10 cellular contexts compared by ENCODE assay signal in genomic region chr16:57304169-57305061, GRCh38. TPM values are rescaled to one million over a fixed set of nuclear protein-coding genes. Genes with fewer than 3 reads are reported as not detected.
A peak's percentile ranks its signal among the peaks of the same experiment; 100 is the strongest.
DNase-seq lines count a peak whose midpoint lies in the region; ATAC-seq and TF ChIP-seq lines count a peak whose summit lies in the region.
"Had no signal": no experiment of that assay in that cellular context is flagged by ENCODE, and none has a peak within 500 bp of the region (broad histone marks: within the 10 kb centered on the region; RNA-seq: fewer than 3 reads in every experiment).

No MANE protein-coding gene starts in this region.

- H3K27me3 ChIP-seq in CD4-positive, alpha-beta T cell (ENCODE audit: control insufficient read depth, insufficient read depth, low read length), result no peaks in the 10 kb centered on the region
- no peaks in the 10 kb centered on the region for H3K27me3 ChIP-seq in PC-3 (ENCODE audit: low read length)
- no peaks in the 10 kb centered on the region for H3K27me3 ChIP-seq in parathyroid adenoma (ENCODE audit: control insufficient read depth, insufficient read depth, low read length)
- H3K27me3 ChIP-seq in effector memory CD4-positive, alpha-beta T cell (replicated peaks; ENCODE audit: control insufficient read depth, insufficient read depth, low read length, poor library complexity, severe bottlenecking), result no peaks in the 10 kb centered on the region

- intact Hi-C loops in CD4-positive, alpha-beta T cell (cut with DNase I, micrococcal nuclease), result loop anchor here in 1 of 2 experiments (5.0 kb wide), 3 partner anchors 158 to 428 kb away; partner anchors contain the start of gene POLR2C
- intact Hi-C loops in PC-3 (cut with micrococcal nuclease), result loop anchor here (1.0 to 5.0 kb wide), 3 partner anchors 37 to 112 kb away; no protein-coding TSS in a partner anchor

- H3K4me3 Mint-ChIP-seq in CD4-positive, alpha-beta T cell, result no peak overlapping the region
- H3K4me3 Mint-ChIP-seq: neural crest cell had no signal

- H3K27ac ChIP-seq in CD4-positive, alpha-beta T cell (ENCODE audit: low read depth, low read length), result no peak overlapping the region
- H3K27ac ChIP-seq in PC-3 (ENCODE audit: low read length) (peak overlapping the region; percentile 65), parathyroid adenoma (peak overlapping the region; percentile 66)
- no peak overlapping the region for H3K27ac ChIP-seq in effector memory CD4-positive, alpha-beta T cell (ENCODE audit: insufficient read depth, low read length, poor library complexity, severe bottlenecking)

- peaks cover 13% of the 10 kb centered on the region for H3K4me1 ChIP-seq in PC-3 (ENCODE audit: insufficient read depth, low read length)
- H3K4me1 ChIP-seq in parathyroid adenoma, result peaks cover 6% of the 10 kb centered on the region
- peaks cover 4% of the 10 kb centered on the region for H3K4me1 ChIP-seq in effector memory CD4-positive, alpha-beta T cell (ENCODE audit: control insufficient read depth, insufficient read depth, low read length, poor library complexity, severe bottlenecking)

- H2AFZ ChIP-seq in PC-3 (ENCODE audit: low read length), result peak overlapping the region; percentile 61
- no peak overlapping the region for H2AFZ ChIP-seq in parathyroid adenoma

- no peak for ATAC-seq in CD4-positive, alpha-beta T cell (ENCODE audit: poor library complexity)
- ATAC-seq in PC-3 (peak; percentile 0; the same call in 1 of the 2 replicates), HG02798 (IDR thresholded peaks at IDR 0.05; ENCODE audit: poor library complexity, unreplicated experiment) (no peak), omental fat pad (ENCODE audit: low FRiP score) (no peak)
- ATAC-seq: activated naive CD4-positive, alpha-beta T cell treated with anti-CD3 and anti-CD28 coated beads, Interleukin-2, amount 50 U/mL, for 72 hours had no signal

- no peaks in the 10 kb centered on the region for H3K36me3 ChIP-seq in PC-3 (ENCODE audit: low read depth, low read length)
- no peaks in the 10 kb centered on the region for H3K36me3 ChIP-seq in parathyroid adenoma (ENCODE audit: control insufficient read depth, insufficient read depth, low read length)
- no peaks in the 10 kb centered on the region for H3K36me3 ChIP-seq in effector memory CD4-positive, alpha-beta T cell (ENCODE audit: control insufficient read depth, insufficient read depth, low read length)

- CTCF ChIA-PET in CD4-positive, alpha-beta T cell (lab: Charles Lee), result interaction anchor here (1.9 kb wide), 1 partner anchor 113 kb away, joined by 6 read pairs; no protein-coding TSS in a partner anchor
- CTCF ChIA-PET in PC-3 (lab: Charles Lee), result interaction anchor here (1.0 kb wide), 1 partner anchor 73 kb away, joined by 4 read pairs; no protein-coding TSS in a partner anchor

- H3K9me3 ChIP-seq in CD4-positive, alpha-beta T cell (ENCODE audit: control insufficient read depth, low read length), result no peaks in the 10 kb centered on the region
- H3K9me3 ChIP-seq in PC-3 (ENCODE audit: low read length) (no peaks in the 10 kb centered on the region), parathyroid adenoma (ENCODE audit: control insufficient read depth, low read length) (no peaks in the 10 kb centered on the region)
- H3K9me3 ChIP-seq in effector memory CD4-positive, alpha-beta T cell (ENCODE audit: control insufficient read depth, low read length), result no peaks in the 10 kb centered on the region

- no peak overlapping the region for H3K4me3 ChIP-seq in PC-3 (ENCODE audit: low read length)
- no peak overlapping the region for H3K4me3 ChIP-seq in fibroblast of mammary gland (ENCODE audit: control insufficient read depth, low read depth, low read length)
- no peak overlapping the region for H3K4me3 ChIP-seq in parathyroid adenoma (ENCODE audit: low read depth, low read length)
- no peak overlapping the region for H3K4me3 ChIP-seq in effector memory CD4-positive, alpha-beta T cell (ENCODE audit: insufficient read depth, low read depth, low read length, poor library complexity, severe bottlenecking)

- H3K4me2 ChIP-seq in PC-3 (ENCODE audit: low read length), result peak overlapping the region; percentile 50
- no peak overlapping the region for H3K4me2 ChIP-seq in parathyroid adenoma (ENCODE audit: low read length)

- no peaks in the 10 kb centered on the region for H3K9me3 Mint-ChIP-seq in CD4-positive, alpha-beta T cell
- H3K9me3 Mint-ChIP-seq: activated naive CD4-positive, alpha-beta T cell treated with anti-CD3 and anti-CD28 coated beads, Interleukin-2, amount 50 U/mL, for 72 hours; neural crest cell had no signal

- H3K79me2 ChIP-seq in PC-3 (ENCODE audit: low read length) (no peaks in the 10 kb centered on the region), parathyroid adenoma (no peaks in the 10 kb centered on the region)

- no peaks in the 10 kb centered on the region for H3F3A ChIP-seq in PC-3 (ENCODE audit: low read length, unreplicated experiment)

- POLR2A ChIA-PET in CD4-positive, alpha-beta T cell (lab: Charles Lee), result no interaction called here
- POLR2A ChIA-PET in PC-3 (lab: Charles Lee; ENCODE audit: unreplicated experiment), result interaction anchor here (0.6 kb wide), 1 partner anchor 181 kb away, joined by 3 read pairs; no protein-coding TSS in a partner anchor

- peak overlapping the region; percentile 32 for H3K27ac Mint-ChIP-seq in CD4-positive, alpha-beta T cell
- H3K27ac Mint-ChIP-seq: activated naive CD4-positive, alpha-beta T cell treated with anti-CD3 and anti-CD28 coated beads, Interleukin-2, amount 50 U/mL, for 72 hours had no signal

- no peak for TF ChIP-seq CTCF in CD4-positive, alpha-beta T cell (IDR thresholded peaks at IDR 0.05)
- TF ChIP-seq CTCF in PC-3 (conservative IDR thresholded peaks at IDR 0.05; ENCODE audit: low read depth, low read length) (no peak), fibroblast of mammary gland (conservative IDR thresholded peaks at IDR 0.05; ENCODE audit: control insufficient read depth, insufficient read depth, low read depth, low read length) (no peak), parathyroid adenoma (IDR thresholded peaks at IDR 0.05) (no peak), omental fat pad (IDR thresholded peaks at IDR 0.05) (no peak)

- H3K9me2 ChIP-seq in PC-3 (replicated peaks; ENCODE audit: low read length), result no peaks in the 10 kb centered on the region

- H3K27me3 Mint-ChIP-seq in CD4-positive, alpha-beta T cell, result peaks cover 5% of the 10 kb centered on the region

- H3K36me3 Mint-ChIP-seq in CD4-positive, alpha-beta T cell (ENCODE audit: low read depth), result no peaks in the 10 kb centered on the region
- H3K36me3 Mint-ChIP-seq: activated naive CD4-positive, alpha-beta T cell treated with anti-CD3 and anti-CD28 coated beads, Interleukin-2, amount 50 U/mL, for 72 hours had no signal

- no TSS peak for BruUV-seq in PC-3 (replicated peaks; lab: Mats Ljungman, UMichigan)

- H3K9ac ChIP-seq in PC-3 (ENCODE audit: low read length), result peak overlapping the region; percentile 38; the same call in 1 of the 2 replicates
- no peak overlapping the region for H3K9ac ChIP-seq in parathyroid adenoma

- no peak for DNase-seq in CD4-positive, alpha-beta T cell
- peak; percentile 82 for DNase-seq in PC-3
- DNase-seq in fibroblast of mammary gland (ENCODE audit: low read depth), result peak; percentile 39
- DNase-seq in effector memory CD4-positive, alpha-beta T cell, result no peak
- no peak for DNase-seq in omental fat pad (ENCODE audit: low spot score)
- no peak for DNase-seq in DMS79 (lab: John Stamatoyannopoulos, UW)

- no peaks in the 10 kb centered on the region for H4K20me1 ChIP-seq in PC-3 (ENCODE audit: low read length)

- H3K4me1 Mint-ChIP-seq in CD4-positive, alpha-beta T cell (ENCODE audit: low read depth), result peaks cover 9% of the 10 kb centered on the region
- H3K4me1 Mint-ChIP-seq: neural crest cell had no signal

RNA-seq across cellular contexts. Expression of gene PLLP, which starts 19.9 kb away (rescaled TPM):
- 1 to 10 TPM; 1.8 to 2.5 TPM for total RNA-seq in CD4-positive, alpha-beta T cell
- total RNA-seq in PC-3 (2014; rRNA removed) (0.35 and 1.6 TPM in 2 replicates), omental fat pad (10 to 100 TPM in 3 of 4 donors, 1 to 10 TPM in 1; 9.0 to 49.1 (median 12.2) TPM)

RNA-seq across cellular contexts. Expression of gene CCL22, which starts 54.2 kb away (rescaled TPM):
- not detected for total RNA-seq in CD4-positive, alpha-beta T cell
- total RNA-seq in PC-3 (2014; rRNA removed) (not detected in 2 replicates), omental fat pad (1 to 10 TPM in 1 of 4 donors, not detected in 3; 6.7 TPM)
- total RNA-seq: neural crest cell had no signal

RNA-seq across cellular contexts. Expression of gene ARL2BP, which starts 59.4 kb away (rescaled TPM):
- total RNA-seq in CD4-positive, alpha-beta T cell, result 10 to 100 TPM; 32.4 to 35.6 TPM
- total RNA-seq in PC-3 (2014; rRNA removed) (35.3 and 38.4 TPM in 2 replicates), omental fat pad (10 to 100 TPM; 48.8 to 67.3 (median 65.0) TPM)

Comparison
In these comparisons a context has a peak if more than half of its experiments do, and no peak if none do; other contexts are left out.
1. DNase-seq: peak in PC-3 (single experiment) and fibroblast of mammary gland (single experiment); none in CD4-positive, alpha-beta T cell (0 of 10), effector memory CD4-positive, alpha-beta T cell (0 of 3), omental fat pad (single experiment) and DMS79 (single experiment).
2. H3K27ac ChIP-seq: peak in PC-3 (single experiment) and parathyroid adenoma (single experiment); none in CD4-positive, alpha-beta T cell (single experiment) and effector memory CD4-positive, alpha-beta T cell (single experiment).